In genomic region chr17:47935961-47936360, GRCh38 we compare ENCODE assay signal across 17 cellular contexts. TPM values are rescaled to one million over a fixed set of nuclear protein-coding genes. Genes with fewer than 3 reads are reported as not detected.
DNase-seq lines count a peak whose midpoint lies in the region; ATAC-seq, FAIRE-seq and TF ChIP-seq lines count a peak whose summit lies in the region.
"Had no signal": no experiment of that assay in that cellular context is flagged by ENCODE, and none has a peak within 500 bp of the region (broad histone marks: within the 10 kb centered on the region; RNA-seq: fewer than 3 reads in every experiment).

No MANE protein-coding gene starts in this region.

- POLR2A ChIA-PET in K562 (lab: Yijun Ruan, JAX) = interaction anchor here (0.6 to 1.5 kb wide), 5 partner anchors 9 to 112 kb away, joined by 3 to 4 read pairs (median 3); partner anchors contain the start of gene NFE2L1

- H3K9me1 ChIP-seq in K562 (ENCODE audit: control insufficient read depth, insufficient read depth, low read length) = no peaks in the 10 kb centered on the region

- H3K36me3 ChIP-seq in K562 (ENCODE audit: control insufficient read depth, insufficient read depth, low read length) (peaks cover 3% of the 10 kb centered on the region; the same call in 1 of the 3 replicates), lower lobe of right lung (no peaks in the 10 kb centered on the region)
- H3K36me3 ChIP-seq: transverse colon had no signal

- H3K27ac ChIP-seq in K562 (ENCODE audit: extremely low read depth, low read depth, low read length) (peak overlapping the region; percentile 79), lower lobe of right lung (no peak overlapping the region)
- H3K27ac ChIP-seq: transverse colon had no signal

- intact Hi-C loops in K562 (cut with micrococcal nuclease) = no loop called here
- intact Hi-C loops in lower lobe of right lung (cut with DNase I) = no loop called here

- DNase-seq in CMK (ENCODE audit: low read depth) = peak; percentile 63
- DNase-seq in LoVo (ENCODE audit: low spot score) = peak; percentile 98
- peak; percentile 72 to 93 (median 81) for DNase-seq in K562 (ENCODE audit: extremely low read depth in 1 of 4, low spot score in 3 of 4)
- DNase-seq in lower lobe of right lung = no peak
- no peak for DNase-seq in middle frontal gyrus (ENCODE audit: extremely low spot score, low spot score)
- DNase-seq in anterior cingulate cortex (lab: John Stamatoyannopoulos, UW) = no peak
- DNase-seq in NCI-H2029 treated with DMSO at 0.1 percent for 48 hours (lab: John Stamatoyannopoulos, UW) = no peak
- DNase-seq: activated CD4-positive, CD25-positive, alpha-beta regulatory T cell; cerebellar nuclear complex; head of caudate nucleus; mesendoderm; NCI-H2081 treated with DMSO at 0.1 percent for 48 hours; transverse colon had no signal

- H3K4me3 ChIP-seq in K562 (no peak overlapping the region; the same call in 1 of the 2 replicates), lower lobe of right lung (no peak overlapping the region)
- H3K4me3 ChIP-seq: transverse colon had no signal

- WGBS in K562 (ENCODE audit: insufficient coverage, low coverage, missing lambda C conversion rate) = 3% methylated on average over 5 of the region's 5 CpGs

- peak; percentile 47; the same call in 1 of the 2 replicates for TF ChIP-seq EP300 in K562 (IDR thresholded peaks at IDR 0.05; ENCODE audit: low read length)

- TF ChIP-seq CTCF in K562 (IDR thresholded peaks at IDR 0.05 in 2 of 3, conservative IDR thresholded peaks at IDR 0.05 in 1 of 3; ENCODE audit: insufficient read depth in 2 of 3, low read depth in 1 of 3, low read length in 3 of 3) (no peak), lower lobe of right lung (IDR thresholded peaks at IDR 0.05) (no peak)

- CTCF ChIA-PET in K562 (lab: Yijun Ruan, JAX; ENCODE audit: low intra/inter-chr PET ratio) = no interaction called here

- H3K27me3 ChIP-seq in K562 (ENCODE audit: control insufficient read depth in 2 of 2, insufficient read depth in 2 of 2, low read length in 2 of 2) (no peaks in the 10 kb centered on the region), lower lobe of right lung (ENCODE audit: low read depth) (no peaks in the 10 kb centered on the region)
- H3K27me3 ChIP-seq: transverse colon had no signal

- H3K4me1 ChIP-seq in K562 (replicated peaks in 1 of 2; ENCODE audit: control insufficient read depth in 2 of 2, insufficient read depth in 2 of 2, low read length in 2 of 2) = peaks cover 52 to 64% of the 10 kb centered on the region in 2 experiments
- H3K4me1 ChIP-seq in lower lobe of right lung = peaks cover 14% of the 10 kb centered on the region

- peak overlapping the region; percentile 39 to 69; a peak in 3 of 4 replicates for H3K9ac ChIP-seq in K562 (ENCODE audit: insufficient read depth in 1 of 2, low read depth in 2 of 2, low read length in 2 of 2)

- no TSS peak for BruUV-seq in K562 (replicated peaks; lab: Mats Ljungman, UMichigan)

- H3K79me2 ChIP-seq in K562 (ENCODE audit: control insufficient read depth, insufficient read depth, low read length) = peaks cover 16% of the 10 kb centered on the region

- H2AFZ ChIP-seq in K562 (ENCODE audit: low read depth, low read length) = peak overlapping the region; percentile 70

- FAIRE-seq in K562 (lab: Jason Lieb, UNC) = peak; percentile 96
- FAIRE-seq: GM18507 had no signal

- in situ Hi-C loops in K562 (cut with MboI) = no loop called here

- TF ChIP-seq RAD21 in K562 (CRISPR knock-in tag; conservative IDR thresholded peaks at IDR 0.05 in 1 of 2, IDR thresholded peaks at IDR 0.05 in 1 of 2) = no peak

- peak overlapping the region; percentile 74 for H3K4me2 ChIP-seq in K562 (ENCODE audit: insufficient read depth, low read length)

- no peaks in the 10 kb centered on the region for H4K20me1 ChIP-seq in K562 (replicated peaks; ENCODE audit: control insufficient read depth, insufficient read depth, low read length)

- H3K9me3 ChIP-seq in K562 (replicated peaks; ENCODE audit: control insufficient read depth, insufficient read depth, low read depth, low read length) = no peaks in the 10 kb centered on the region
- H3K9me3 ChIP-seq in lower lobe of right lung = no peaks in the 10 kb centered on the region
- H3K9me3 ChIP-seq: transverse colon had no signal

- ATAC-seq in K562 (peak; percentile 78), lower lobe of right lung (peak; percentile 38 to 41), HG03097 (IDR thresholded peaks at IDR 0.05; ENCODE audit: low FRiP score, unreplicated experiment) (no peak)
- ATAC-seq: sciatic nerve had no signal

- no peak for TF ChIP-seq POLR2A in K562 (conservative IDR thresholded peaks at IDR 0.05)

RNA-seq across cellular contexts. Expression of gene PNPO, which starts 5.4 kb away (rescaled TPM):
- 19.2 and 41.8 TPM in 2 replicates for total RNA-seq in K562 (2011; cell fraction: chromatin; rRNA removed; ENCODE audit: low replicate concordance)
- 21.8 and 24.3 TPM in 2 replicates for total RNA-seq in K562 (2011; cell fraction: nucleolus; rRNA removed)
- total RNA-seq in K562 (2011; cell fraction: nucleoplasm; rRNA removed) = 31.2 and 41.6 TPM in 2 replicates
- total RNA-seq in K562 (2014; rRNA removed) (25.5 and 30.9 TPM in 2 replicates), K562 (2014; rRNA removed; fragmentation: Illumina TruSeq; extraction: Trizol) (27.4 and 27.7 TPM in 2 replicates), K562 (2015; rRNA removed; fragmentation: Illumina TruSeq; extraction: Trizol) (24.8 and 28.2 TPM in 2 replicates), K562 (2021) (39.0 and 41.5 TPM in 2 replicates), lower lobe of right lung (29.2 TPM)
- polyA plus RNA-seq in K562 (2011; rRNA removed) (29.2 and 35.5 TPM in 2 replicates), K562 (2014; fragmentation: Illumina TruSeq; extraction: Trizol) (29.6 and 35.5 TPM in 2 replicates), K562 (2014; fragmentation: Nextera tagmentation; extraction: Ambion mirVana) (10 to 100 TPM; 16.6 to 23.1 TPM), K562 (2014; rRNA removed) (23.4 and 24.9 TPM in 2 replicates)
- polyA plus RNA-seq in K562 (2011; cell fraction: cytosol; rRNA removed) = 33.9 and 37.5 TPM in 2 replicates
- 16.9 and 17.6 TPM in 2 replicates for polyA plus RNA-seq in K562 (2011; cell fraction: nucleus; rRNA removed)
- 10.9 and 17.5 TPM in 2 replicates for polyA plus RNA-seq in K562 (2012)
- polyA minus RNA-seq in K562 (2011; rRNA and poly(A)+ RNA removed) = 35.4 and 48.7 TPM in 2 replicates
- 21.9 and 29.9 TPM in 2 replicates for polyA minus RNA-seq in K562 (2011; cell fraction: cytosol; rRNA and poly(A)+ RNA removed)
- 11.6 and 16.1 TPM in 2 replicates for polyA minus RNA-seq in K562 (2011; cell fraction: nucleus; rRNA and poly(A)+ RNA removed)

RNA-seq across cellular contexts. Expression of gene PRR15L, which starts 21.7 kb away (rescaled TPM):
- not detected in 2 replicates for total RNA-seq in K562 (2011; cell fraction: chromatin; rRNA removed; ENCODE audit: low replicate concordance)
- not detected in 2 replicates for total RNA-seq in K562 (2011; cell fraction: nucleolus; rRNA removed)
- total RNA-seq in K562 (2011; cell fraction: nucleoplasm; rRNA removed) = not detected in 2 replicates
- total RNA-seq in K562 (2014; rRNA removed) (not detected in 2 replicates), K562 (2014; rRNA removed; fragmentation: Illumina TruSeq; extraction: Trizol) (not detected in 2 replicates), K562 (2015; rRNA removed; fragmentation: Illumina TruSeq; extraction: Trizol) (not detected in 2 replicates), K562 (2021) (0.16 TPM in 1 of 2 replicates, not detected in the other), lower lobe of right lung (48.1 TPM)
- polyA plus RNA-seq in K562 (2011; rRNA removed) (not detected in 2 replicates), K562 (2014; fragmentation: Illumina TruSeq; extraction: Trizol) (not detected in 2 replicates), K562 (2014; fragmentation: Nextera tagmentation; extraction: Ambion mirVana) (under 1 TPM in 1 of 2 experiments, not detected in 1; 0.03 TPM), K562 (2014; rRNA removed) (not detected in 2 replicates)
- not detected in 2 replicates for polyA plus RNA-seq in K562 (2011; cell fraction: cytosol; rRNA removed)
- not detected in 2 replicates for polyA plus RNA-seq in K562 (2011; cell fraction: nucleus; rRNA removed)
- 0.16 and 0.17 TPM in 2 replicates for polyA plus RNA-seq in K562 (2012)
- polyA minus RNA-seq in K562 (2011; rRNA and poly(A)+ RNA removed) = not detected in 2 replicates
- polyA minus RNA-seq in K562 (2011; cell fraction: cytosol; rRNA and poly(A)+ RNA removed) = not detected in 2 replicates
- not detected in 2 replicates for polyA minus RNA-seq in K562 (2011; cell fraction: nucleus; rRNA and poly(A)+ RNA removed)
- total RNA-seq: activated T-helper 1 cell treated with anti-CD3 and anti-CD28 coated beads, Interleukin-12 subunit alpha, Interleukin-12 subunit beta, Interleukin-2, Interleukin-4 antibody, amounts not matched to agents 30 ng/mL and 10 ng/mL and 1 ng/mL, durations not matched to agents 14 hours and 24 hours and 36 hours; sciatic nerve had no signal

RNA-seq across cellular contexts. Expression of gene CDK5RAP3, which starts 35.0 kb away (rescaled TPM):
- total RNA-seq in K562 (2011; cell fraction: chromatin; rRNA removed; ENCODE audit: low replicate concordance) = 452 and 764 TPM in 2 replicates
- 478 and 540 TPM in 2 replicates for total RNA-seq in K562 (2011; cell fraction: nucleolus; rRNA removed)
- 403 and 415 TPM in 2 replicates for total RNA-seq in K562 (2011; cell fraction: nucleoplasm; rRNA removed)
- total RNA-seq in K562 (2014; rRNA removed) = 85.0 and 91.5 TPM in 2 replicates
- 70.8 and 71.7 TPM in 2 replicates for total RNA-seq in K562 (2014; rRNA removed; fragmentation: Illumina TruSeq; extraction: Trizol)
- 67.0 and 73.7 TPM in 2 replicates for total RNA-seq in K562 (2015; rRNA removed; fragmentation: Illumina TruSeq; extraction: Trizol)
- total RNA-seq in K562 (2021) = 113 and 131 TPM in 2 replicates
- polyA plus RNA-seq in K562 (2011; rRNA removed) = 132 and 208 TPM in 2 replicates
- polyA plus RNA-seq in K562 (2011; cell fraction: cytosol; rRNA removed) = 78.0 and 96.3 TPM in 2 replicates
- 1,392 and 1,556 TPM in 2 replicates for polyA plus RNA-seq in K562 (2011; cell fraction: nucleus; rRNA removed)
- 134 and 270 TPM in 2 replicates for polyA plus RNA-seq in K562 (2012)
- 96.7 and 100 TPM in 2 replicates for polyA plus RNA-seq in K562 (2014; fragmentation: Illumina TruSeq; extraction: Trizol)
- polyA plus RNA-seq in K562 (2014; fragmentation: Nextera tagmentation; extraction: Ambion mirVana) = 10 to 100 TPM; 44.2 to 73.0 TPM
- 152 and 202 TPM in 2 replicates for polyA plus RNA-seq in K562 (2014; rRNA removed)
- 81.6 and 111 TPM in 2 replicates for polyA minus RNA-seq in K562 (2011; rRNA and poly(A)+ RNA removed)
- polyA minus RNA-seq in K562 (2011; cell fraction: cytosol; rRNA and poly(A)+ RNA removed) = 35.1 and 37.0 TPM in 2 replicates
- 206 and 291 TPM in 2 replicates for polyA minus RNA-seq in K562 (2011; cell fraction: nucleus; rRNA and poly(A)+ RNA removed)
- total RNA-seq in lower lobe of right lung = 161 TPM

RNA-seq across cellular contexts. Expression of gene SP2, which starts 39.9 kb away (rescaled TPM):
- total RNA-seq in K562 (2011; cell fraction: chromatin; rRNA removed; ENCODE audit: low replicate concordance) = 7.1 and 12.2 TPM in 2 replicates
- 3.4 and 3.7 TPM in 2 replicates for total RNA-seq in K562 (2011; cell fraction: nucleolus; rRNA removed)
- total RNA-seq in K562 (2011; cell fraction: nucleoplasm; rRNA removed) = 4.2 and 9.5 TPM in 2 replicates
- total RNA-seq in K562 (2014; rRNA removed) (2.1 and 2.8 TPM in 2 replicates), K562 (2014; rRNA removed; fragmentation: Illumina TruSeq; extraction: Trizol) (1.5 and 2.3 TPM in 2 replicates), K562 (2015; rRNA removed; fragmentation: Illumina TruSeq; extraction: Trizol) (1.4 and 1.5 TPM in 2 replicates), K562 (2021) (15.9 and 17.4 TPM in 2 replicates), lower lobe of right lung (19.4 TPM)
- polyA plus RNA-seq in K562 (2011; rRNA removed) (2.3 and 5.0 TPM in 2 replicates), K562 (2014; fragmentation: Illumina TruSeq; extraction: Trizol) (19.1 and 22.3 TPM in 2 replicates), K562 (2014; fragmentation: Nextera tagmentation; extraction: Ambion mirVana) (under 1 TPM; 0.77 to 0.88 TPM), K562 (2014; rRNA removed) (6.1 and 6.5 TPM in 2 replicates)
- polyA plus RNA-seq in K562 (2011; cell fraction: cytosol; rRNA removed) = 2.4 and 4.0 TPM in 2 replicates
- polyA plus RNA-seq in K562 (2011; cell fraction: nucleus; rRNA removed) = 7.3 and 11.1 TPM in 2 replicates
- polyA plus RNA-seq in K562 (2012) = 21.1 and 27.4 TPM in 2 replicates
- 1.8 and 2.7 TPM in 2 replicates for polyA minus RNA-seq in K562 (2011; rRNA and poly(A)+ RNA removed)
- polyA minus RNA-seq in K562 (2011; cell fraction: cytosol; rRNA and poly(A)+ RNA removed) = 5.8 and 6.6 TPM in 2 replicates
- 1.2 and 1.3 TPM in 2 replicates for polyA minus RNA-seq in K562 (2011; cell fraction: nucleus; rRNA and poly(A)+ RNA removed)

Comparison
In these comparisons a context has a peak if more than half of its experiments do, and no peak if none do; other contexts are left out.
1. DNase-seq: peak in CMK (single experiment), LoVo (single experiment) and K562 (4 of 4); none in lower lobe of right lung (single experiment), middle frontal gyrus (single experiment), anterior cingulate cortex (0 of 58) and NCI-H2029 treated with DMSO at 0.1 percent for 48 hours (single experiment).
2. RNA of gene PRR15L, which starts 21.7 kb away (total RNA-seq): 48.1 TPM in lower lobe of right lung (single experiment); 0.16 TPM in K562; every median in the first group is over 10 times any median in the second.